ENCODE assay signal across 8 cellular contexts in genomic region chr1:231527586-231528174, GRCh38. TPM values are rescaled to one million over a fixed set of nuclear protein-coding genes. Genes with fewer than 3 reads are reported as not detected.
DNase-seq lines count a peak whose midpoint lies in the region; ATAC-seq and TF ChIP-seq lines count a peak whose summit lies in the region.

No MANE protein-coding gene starts in this region.

- no peaks in the 10 kb centered on the region for H3K9me3 Mint-ChIP-seq in central memory CD8-positive, alpha-beta T cell

- H3K36me3 ChIP-seq in KOPT-K1 (ENCODE audit: insufficient read depth, low read length) (peaks cover 18% of the 10 kb centered on the region), mucosa of descending colon (ENCODE audit: low read depth) (peaks cover 5% of the 10 kb centered on the region)

- H3K4me1 ChIP-seq in mucosa of descending colon (ENCODE audit: low read depth), result peaks cover 28% of the 10 kb centered on the region

- H3K27ac Mint-ChIP-seq in central memory CD8-positive, alpha-beta T cell (ENCODE audit: low read depth), result peak overlapping the region; percentile 98

- intact Hi-C loops in mucosa of descending colon (cut with DNase I, micrococcal nuclease), result loop anchor here (5.0 to 10.0 kb wide), 2 partner anchors 103 to 105 kb away; partner anchors contain the start of gene EGLN1 (in 2 of the 2)

- peaks cover 38% of the 10 kb centered on the region for H3K4me1 Mint-ChIP-seq in central memory CD8-positive, alpha-beta T cell

- no peak for DNase-seq in GM12864 (ENCODE audit: low read depth)
- DNase-seq in central memory CD8-positive, alpha-beta T cell (ENCODE audit: low spot score in 2 of 2), result no peak
- DNase-seq in mucosa of descending colon, result peak in 2 of 3 donors; percentile 6 to 35
- DNase-seq in hippocampal formation (lab: John Stamatoyannopoulos, UW), result no peak
- no peak for DNase-seq in AG08395 (ENCODE audit: low spot score)
- no peak for DNase-seq in NCI-H774 (lab: John Stamatoyannopoulos, UW)

- peak; percentile 18 for ATAC-seq in GM21723 (IDR thresholded peaks at IDR 0.05; ENCODE audit: unreplicated experiment)
- ATAC-seq in central memory CD8-positive, alpha-beta T cell (replicated peaks; ENCODE audit: extremely low read depth, poor library complexity, severe bottlenecking), result peak; percentile 5
- ATAC-seq in mucosa of descending colon, result peak; percentile 9

- peaks cover 30% of the 10 kb centered on the region for H3K36me3 Mint-ChIP-seq in central memory CD8-positive, alpha-beta T cell (ENCODE audit: insufficient read depth)

- peak overlapping the region; percentile 92 for H3K4me3 Mint-ChIP-seq in central memory CD8-positive, alpha-beta T cell

- H3K27me3 Mint-ChIP-seq in central memory CD8-positive, alpha-beta T cell, result no peaks in the 10 kb centered on the region

- H3K27ac ChIP-seq in KOPT-K1 (ENCODE audit: low read depth, low read length, poor library complexity, severe bottlenecking), result peak overlapping the region; percentile 89

- H3K9me3 ChIP-seq in KOPT-K1 (ENCODE audit: insufficient read depth, low read length, poor library complexity, severe bottlenecking) (no peaks in the 10 kb centered on the region), mucosa of descending colon (no peaks in the 10 kb centered on the region)

- H3K4me3 ChIP-seq in GM12864 (ENCODE audit: low read depth, low read length), result peak overlapping the region; percentile 98
- H3K4me3 ChIP-seq in mucosa of descending colon, result peak overlapping the region; percentile 29

- TF ChIP-seq CTCF in GM12864 (IDR thresholded peaks at IDR 0.05; ENCODE audit: low read depth, low read length, missing control alignments) (no peak), mucosa of descending colon (IDR thresholded peaks at IDR 0.05) (no peak)

RNA-seq across cellular contexts. Expression of gene TSNAX, which starts 0.8 kb away (rescaled TPM):
- total RNA-seq in mucosa of descending colon, result 10 to 100 TPM; 22.0 to 33.2 (median 31.4) TPM

Comparison
In these comparisons a context has a peak if more than half of its experiments do, and no peak if none do; other contexts are left out.
1. DNase-seq: peak in mucosa of descending colon (2 of 3); none in GM12864 (single experiment), central memory CD8-positive, alpha-beta T cell (0 of 2), hippocampal formation (0 of 2), AG08395 (single experiment) and NCI-H774 (single experiment).
2. Peak in every context shown above with its lines, with median percentiles within 50 percentile points of each other: ATAC-seq.